In genomic region chr14:67457782-67458181, GRCh38 we compare ENCODE assay signal across 1 cellular context.
A peak's percentile ranks its signal among the peaks of the same experiment; 100 is the strongest.
TF ChIP-seq lines count a peak whose summit lies in the region.

No MANE protein-coding gene starts in this region.

TF ChIP-seq in H1, 55 proteins besides CTCF, POLR2A, EP300 and RAD21:
- TF ChIP-seq TBP (IDR thresholded peaks at IDR 0.05; ENCODE audit: low read depth, low read length) = peak; percentile 47; the same call in 1 of the 2 replicates
- no peak for TF ChIP-seq POLR2AphosphoS5 (IDR thresholded peaks at IDR 0.05; ENCODE audit: low read depth, low read length)
- no peak for TF ChIP-seq YY1 (IDR thresholded peaks at IDR 0.05; ENCODE audit: low read depth, low read length)
- no peak for TF ChIP-seq POU5F1 (IDR thresholded peaks at IDR 0.05; ENCODE audit: low read depth, low read length)
- no peak for TF ChIP-seq SP1 (IDR thresholded peaks at IDR 0.05; ENCODE audit: low read depth, low read length)
- TF ChIP-seq ATF3 (IDR thresholded peaks at IDR 0.05; ENCODE audit: insufficient read depth, low read depth, low read length) = no peak
- TF ChIP-seq GTF2F1 (IDR thresholded peaks at IDR 0.05; ENCODE audit: borderline replicate concordance, low read depth, low read length) = no peak
- TF ChIP-seq E2F6 (IDR thresholded peaks at IDR 0.05) = peak; percentile 93
- no peak for TF ChIP-seq CBX5 (IDR thresholded peaks at IDR 0.05; ENCODE audit: low read depth, low read length)
- TF ChIP-seq BRCA1 (IDR thresholded peaks at IDR 0.05; ENCODE audit: low read depth, low read length) = no peak
- TF ChIP-seq CHD7 (IDR thresholded peaks at IDR 0.05; ENCODE audit: insufficient replicate concordance, low read length) = no peak
- TF ChIP-seq JUND (IDR thresholded peaks at IDR 0.05; ENCODE audit: low read length) = no peak
- TF ChIP-seq USF2 (IDR thresholded peaks at IDR 0.05; ENCODE audit: low read length) = no peak
- TF ChIP-seq SP4 (IDR thresholded peaks at IDR 0.05; ENCODE audit: low read length) = no peak
- TF ChIP-seq SIX5 (IDR thresholded peaks at IDR 0.05; ENCODE audit: low read depth, low read length) = no peak
- no peak for TF ChIP-seq SP2 (IDR thresholded peaks at IDR 0.05; ENCODE audit: low read length)
- TF ChIP-seq EZH2 (IDR thresholded peaks at IDR 0.05; ENCODE audit: low read depth, low read length, severe bottlenecking) = no peak
- no peak for TF ChIP-seq BCL11A (IDR thresholded peaks at IDR 0.05; ENCODE audit: low read depth in 2 of 2, low read length in 2 of 2)
- TF ChIP-seq NANOG (IDR thresholded peaks at IDR 0.05; ENCODE audit: insufficient read depth, low read depth, low read length, poor library complexity, severe bottlenecking) = no peak
- no peak for TF ChIP-seq CEBPB (IDR thresholded peaks at IDR 0.05; ENCODE audit: low read depth, low read length)
- peak; percentile 69 for TF ChIP-seq MAX (IDR thresholded peaks at IDR 0.05)
- 0 out of 4 replicates have a peak, but pooled peaks of 1 of the 2 experiments have one; percentile 15 for TF ChIP-seq SIN3A (conservative IDR thresholded peaks at IDR 0.05 in 1 of 2, IDR thresholded peaks at IDR 0.05 in 1 of 2; ENCODE audit: low read depth in 1 of 2, low read length in 2 of 2)
- TF ChIP-seq ATF2 (IDR thresholded peaks at IDR 0.05; ENCODE audit: low read length) = no peak
- no peak for TF ChIP-seq ASH2L (IDR thresholded peaks at IDR 0.05; ENCODE audit: low read length)
- no peak for TF ChIP-seq TEAD4 (IDR thresholded peaks at IDR 0.05; ENCODE audit: low read depth, low read length)
